ENCODE assay signal across 15 cellular contexts in genomic region chr2:37891846-37892435, GRCh38. TPM values are rescaled to one million over a fixed set of nuclear protein-coding genes. Genes with fewer than 3 reads are reported as not detected.
DNase-seq lines count a peak whose midpoint lies in the region; ATAC-seq and TF ChIP-seq lines count a peak whose summit lies in the region.
"Had no signal": no experiment of that assay in that cellular context is flagged by ENCODE, and none has a peak within 500 bp of the region (broad histone marks: within the 10 kb centered on the region; RNA-seq: fewer than 3 reads in every experiment).

No MANE protein-coding gene starts in this region.

- no peak for TF ChIP-seq RAD21 in IMR-90 (IDR thresholded peaks at IDR 0.05; ENCODE audit: low read length)

- H3K4me1 ChIP-seq in CD8-positive, alpha-beta memory T cell (ENCODE audit: insufficient read depth, low read length): peaks cover 34% of the 10 kb centered on the region
- no peaks in the 10 kb centered on the region for H3K4me1 ChIP-seq in IMR-90 (ENCODE audit: control insufficient read depth, insufficient read depth, low read length)
- H3K4me1 ChIP-seq in BE2C: no peaks in the 10 kb centered on the region
- H3K4me1 ChIP-seq: colonic mucosa had no signal

- no peak overlapping the region for H2AK9ac ChIP-seq in IMR-90 (replicated peaks; ENCODE audit: low read depth, low read length, poor library complexity)

- H3K27me3 Mint-ChIP-seq in CD8-positive, alpha-beta memory T cell: peaks cover 5 to 20% of the 10 kb centered on the region in 2 donors
- H3K27me3 Mint-ChIP-seq in activated naive CD8-positive, alpha-beta T cell treated with anti-CD3 and anti-CD28 coated beads, Interleukin-2, amount 50 U/mL, for 24 hours: peaks cover 7% of the 10 kb centered on the region
- H3K27me3 Mint-ChIP-seq in natural killer cell (ENCODE audit: low read depth in 2 of 2): peaks cover 5 to 9% of the 10 kb centered on the region in 2 donors
- H3K27me3 Mint-ChIP-seq in mesothelial cell of epicardium (ENCODE audit: low read depth): peaks cover 6% of the 10 kb centered on the region

- peak overlapping the region; percentile 54; the same call in 1 of the 2 replicates for H2AK5ac ChIP-seq in IMR-90 (ENCODE audit: low read depth, low read length)

- H4K20me1 ChIP-seq in IMR-90 (ENCODE audit: insufficient read depth, low read length): no peaks in the 10 kb centered on the region

- no peaks in the 10 kb centered on the region for H3K79me1 ChIP-seq in IMR-90 (ENCODE audit: low read depth in 1 of 2, low read length in 2 of 2)

- CTCF ChIA-PET in CD8-positive, alpha-beta memory T cell (lab: Charles Lee): interaction anchor here (0.7 to 2.2 kb wide), 3 partner anchors 9 to 517 kb away, joined by 3 to 8 read pairs (median 5); no protein-coding TSS in a partner anchor
- CTCF ChIA-PET in IMR-90 (lab: Yijun Ruan, JAX): interaction anchor here (1.0 to 1.1 kb wide), 2 partner anchors 15 to 495 kb away, joined by 3 read pairs; no protein-coding TSS in a partner anchor

- no peaks in the 10 kb centered on the region for H3K9me3 ChIP-seq in CD8-positive, alpha-beta memory T cell (ENCODE audit: low read length)
- H3K9me3 ChIP-seq in IMR-90 (ENCODE audit: control insufficient read depth, insufficient read depth, low read length) (no peaks in the 10 kb centered on the region), BE2C (no peaks in the 10 kb centered on the region)
- H3K9me3 ChIP-seq: Caco-2, colonic mucosa had no signal

- no peak overlapping the region for H2AFZ ChIP-seq in IMR-90 (replicated peaks; ENCODE audit: low read length, poor library complexity)

- H3K27me3 ChIP-seq in CD8-positive, alpha-beta memory T cell (ENCODE audit: insufficient read depth, low read length, poor library complexity, severe bottlenecking): no peaks in the 10 kb centered on the region
- H3K27me3 ChIP-seq in IMR-90 (ENCODE audit: control insufficient read depth, insufficient read depth, low read length) (0 out of 2 replicates have a peak, but pooled peaks cover 4% of the 10 kb centered on the region), BE2C (no peaks in the 10 kb centered on the region)
- H3K27me3 ChIP-seq: colonic mucosa had no signal

- H3K27ac Mint-ChIP-seq in CD8-positive, alpha-beta memory T cell: peak overlapping the region in 6 of 8 donors; percentile 44 to 82 (median 72)
- H3K27ac Mint-ChIP-seq in activated naive CD8-positive, alpha-beta T cell treated with anti-CD3 and anti-CD28 coated beads, Interleukin-2, amount 50 U/mL, for 24 hours: no peak overlapping the region
- H3K27ac Mint-ChIP-seq in natural killer cell (peak overlapping the region; percentile 72 to 79), mesothelial cell of epicardium (no peak overlapping the region)
- H3K27ac Mint-ChIP-seq: stimulated activated naive CD8-positive, alpha-beta T cell treated with anti-CD3 and anti-CD28 coated beads, Interleukin-15, Interleukin-2, amounts not matched to agents 100 ng/mL and 50 ng/mL, for 24 hours had no signal

- no peak overlapping the region for H4K91ac ChIP-seq in IMR-90 (ENCODE audit: insufficient read depth, low read depth, low read length)

- H2BK15ac ChIP-seq in IMR-90 (ENCODE audit: low read depth, low read length): no peak overlapping the region

- H4K8ac ChIP-seq in IMR-90 (ENCODE audit: low read depth in 2 of 2, low read length in 2 of 2): no peak overlapping the region

- no peak overlapping the region for H2BK120ac ChIP-seq in IMR-90 (ENCODE audit: low read depth, low read length)

- H3K23ac ChIP-seq in IMR-90 (ENCODE audit: low read depth, low read length): no peak overlapping the region

- no peak overlapping the region for H3K14ac ChIP-seq in IMR-90 (replicated peaks; ENCODE audit: low read depth, low read length)

- peak overlapping the region in 6 of 7 donors; percentile 41 to 80 (median 52) for H3K4me3 Mint-ChIP-seq in CD8-positive, alpha-beta memory T cell
- peak overlapping the region; percentile 23 for H3K4me3 Mint-ChIP-seq in activated naive CD8-positive, alpha-beta T cell treated with anti-CD3 and anti-CD28 coated beads, Interleukin-2, amount 50 U/mL, for 24 hours
- H3K4me3 Mint-ChIP-seq in natural killer cell (peak overlapping the region; percentile 54), mesothelial cell of epicardium (no peak overlapping the region)
- H3K4me3 Mint-ChIP-seq: stimulated activated naive CD8-positive, alpha-beta T cell treated with anti-CD3 and anti-CD28 coated beads, Interleukin-15, Interleukin-2, amounts not matched to agents 100 ng/mL and 50 ng/mL, for 24 hours had no signal

- H3K9ac ChIP-seq in IMR-90 (ENCODE audit: low read depth, low read length): no peak overlapping the region

- H2BK5ac ChIP-seq in IMR-90 (ENCODE audit: low read depth, low read length, poor library complexity, severe bottlenecking): no peak overlapping the region

- dilution Hi-C loops in IMR-90 (cut with HindIII; ENCODE audit: low sequenced_read_pairs, unreplicated experiment): no loop called here

- no peak overlapping the region for H3K56ac ChIP-seq in IMR-90 (ENCODE audit: extremely low read depth, insufficient read depth, low read length)

- H3K4ac ChIP-seq in IMR-90 (ENCODE audit: low read depth, low read length): no peak overlapping the region; the same call in 1 of the 2 replicates

- WGBS in IMR-90 (ENCODE audit: extremely low coverage in 2 of 2, insufficient read length in 1 of 2), 2 experiments: no CpG with 5 or more reads among the region's 5 CpGs

- TF ChIP-seq POLR2A in IMR-90 (IDR thresholded peaks at IDR 0.05; ENCODE audit: low read depth, low read length): no peak

- POLR2A ChIA-PET in CD8-positive, alpha-beta memory T cell (lab: Charles Lee): no interaction called here
- POLR2A ChIA-PET in IMR-90 (lab: Charles Lee; ENCODE audit: unreplicated experiment): no interaction called here

- TF ChIP-seq CTCF in IMR-90 (conservative IDR thresholded peaks at IDR 0.05; ENCODE audit: low read depth, low read length) (no peak), natural killer cell (IDR thresholded peaks at IDR 0.05) (no peak), mesothelial cell of epicardium (IDR thresholded peaks at IDR 0.05; ENCODE audit: unreplicated experiment) (no peak), BE2C (IDR thresholded peaks at IDR 0.05; ENCODE audit: low read depth, low read length) (no peak)

- peaks cover 31 to 40% (median 32%) of the 10 kb centered on the region in 3 donors for H3K4me1 Mint-ChIP-seq in CD8-positive, alpha-beta memory T cell
- peaks cover 39% of the 10 kb centered on the region for H3K4me1 Mint-ChIP-seq in activated naive CD8-positive, alpha-beta T cell treated with anti-CD3 and anti-CD28 coated beads, Interleukin-2, amount 50 U/mL, for 24 hours
- H3K4me1 Mint-ChIP-seq in natural killer cell (peaks cover 28 to 30% of the 10 kb centered on the region in 2 donors), mesothelial cell of epicardium (peaks cover 9% of the 10 kb centered on the region)

- intact Hi-C loops in IMR-90 (cut with micrococcal nuclease): loop anchor here (1.0 to 10.0 kb wide), 3 partner anchors 478 to 727 kb away; no protein-coding TSS in a partner anchor
- intact Hi-C loops in natural killer cell (cut with micrococcal nuclease): loop anchor here (5.0 kb wide), 1 partner anchor 380 kb away; no protein-coding TSS in a partner anchor

- H4K5ac ChIP-seq in IMR-90 (ENCODE audit: low read depth, low read length): no peak overlapping the region

- H3K9me3 Mint-ChIP-seq in CD8-positive, alpha-beta memory T cell: no peaks in the 10 kb centered on the region
- no peaks in the 10 kb centered on the region for H3K9me3 Mint-ChIP-seq in activated naive CD8-positive, alpha-beta T cell treated with anti-CD3 and anti-CD28 coated beads, Interleukin-2, amount 50 U/mL, for 24 hours
- H3K9me3 Mint-ChIP-seq in natural killer cell (no peaks in the 10 kb centered on the region), mesothelial cell of epicardium (no peaks in the 10 kb centered on the region)
- H3K9me3 Mint-ChIP-seq: stimulated activated naive CD8-positive, alpha-beta T cell treated with anti-CD3 and anti-CD28 coated beads, Interleukin-15, Interleukin-2, amounts not matched to agents 100 ng/mL and 50 ng/mL, for 24 hours had no signal

- H3K9me1 ChIP-seq in IMR-90 (ENCODE audit: insufficient read depth, low read length): no peaks in the 10 kb centered on the region

- no peak overlapping the region for H3K4me2 ChIP-seq in IMR-90 (ENCODE audit: low read depth, low read length)

- no peaks in the 10 kb centered on the region for H3K36me3 ChIP-seq in CD8-positive, alpha-beta memory T cell (ENCODE audit: insufficient read depth, low read length)
- no peaks in the 10 kb centered on the region for H3K36me3 ChIP-seq in IMR-90 (ENCODE audit: control insufficient read depth, insufficient read depth, low read length)
- no peaks in the 10 kb centered on the region for H3K36me3 ChIP-seq in BE2C
- H3K36me3 ChIP-seq: colonic mucosa had no signal

- BruUV-seq in IMR-90 (replicated peaks; lab: Mats Ljungman, UMichigan): no TSS peak

- no peak overlapping the region for H3K27ac ChIP-seq in CD8-positive, alpha-beta memory T cell (ENCODE audit: low read depth, low read length)
- no peak overlapping the region for H3K27ac ChIP-seq in IMR-90 (ENCODE audit: insufficient read depth, low read length)
- H3K27ac ChIP-seq: colonic mucosa had no signal

- in situ Hi-C loops in IMR-90 (cut with MboI; ENCODE audit: low sequenced_read_pairs): loop anchor here (25.0 kb wide), 1 partner anchor 730 kb away; the partner anchor contains the start of gene EIF2AK2

- ATAC-seq in IMR-90 (ENCODE audit: low read depth): no peak
- no peak for ATAC-seq in activated naive CD8-positive, alpha-beta T cell treated with anti-CD3 and anti-CD28 coated beads, Interleukin-2, amount 50 U/mL, for 24 hours
- no peak for ATAC-seq in natural killer cell

- peak overlapping the region; percentile 3 for H3K4me3 ChIP-seq in CD8-positive, alpha-beta memory T cell (ENCODE audit: low read length)
- H3K4me3 ChIP-seq in IMR-90 (ENCODE audit: insufficient read depth, low read depth, low read length): no peak overlapping the region
- H3K4me3 ChIP-seq in BE2C (ENCODE audit: low read depth, low read length): no peak overlapping the region
- H3K4me3 ChIP-seq: colonic mucosa had no signal

- no peak for DNase-seq in CD8-positive, alpha-beta memory T cell
- DNase-seq in IMR-90 (no peak), natural killer cell (no peak), NCI-H2107 treated with DMSO at 0.1 percent for 48 hours (lab: John Stamatoyannopoulos, UW; ENCODE audit: unreplicated experiment) (no peak), mesothelial cell of epicardium (ENCODE audit: low spot score in 2 of 2, unreplicated experiment in 2 of 2) (no peak), BE2C (no peak)
- DNase-seq in activated naive CD8-positive, alpha-beta T cell treated with anti-CD3 and anti-CD28 coated beads, Interleukin-2, amount 50 U/mL, for 24 hours: no peak
- DNase-seq: amygdala, Caco-2, colonic mucosa, left ventricle myocardium superior, NCI-H1930, NCI-H748 treated with DMSO at 0.1 percent for 48 hours, SHP77 had no signal

- H2BK20ac ChIP-seq in IMR-90 (ENCODE audit: low read depth, low read length): no peak overlapping the region

- H3K36me3 Mint-ChIP-seq in CD8-positive, alpha-beta memory T cell: peaks cover 0 to 2% (median 0%) of the 10 kb centered on the region in 3 donors
- no peaks in the 10 kb centered on the region for H3K36me3 Mint-ChIP-seq in activated naive CD8-positive, alpha-beta T cell treated with anti-CD3 and anti-CD28 coated beads, Interleukin-2, amount 50 U/mL, for 24 hours (ENCODE audit: low read depth)
- no peaks in the 10 kb centered on the region for H3K36me3 Mint-ChIP-seq in natural killer cell
- H3K36me3 Mint-ChIP-seq in mesothelial cell of epicardium: no peaks in the 10 kb centered on the region

- H3K18ac ChIP-seq in IMR-90 (ENCODE audit: low read depth, low read length): no peak overlapping the region

RNA-seq across cellular contexts. Expression of gene RMDN2, which starts 33.1 kb away (rescaled TPM):
- 1 to 10 TPM; 4.1 to 4.2 TPM for total RNA-seq in CD8-positive, alpha-beta memory T cell
- polyA plus RNA-seq in CD8-positive, alpha-beta memory T cell: 6.3 TPM
- total RNA-seq in IMR-90 (2012; rRNA removed) (2.3 and 5.8 TPM in 2 replicates), natural killer cell (10 to 100 TPM in 1 of 3 donors, 1 to 10 TPM in 2; 8.4 to 10.9 (median 8.4) TPM), mesothelial cell of epicardium (9.0 to 12.9 TPM (median 9.3 TPM) in 3 replicates)
- 3.0 TPM in 2 replicates for polyA plus RNA-seq in IMR-90 (2012; rRNA removed)
- 0.24 and 0.30 TPM in 2 replicates for polyA plus RNA-seq in IMR-90 (2012; cell fraction: cytosol; rRNA removed)
- 0.32 and 4.1 TPM in 2 replicates for polyA plus RNA-seq in IMR-90 (2012; cell fraction: nucleus; rRNA removed; ENCODE audit: low replicate concordance)
- polyA plus RNA-seq in BE2C (2012; ENCODE audit: insufficient read depth, insufficient read length, low read depth): 1.3 TPM

Comparison
In these comparisons a context has a peak if more than half of its experiments do, and no peak if none do; other contexts are left out.
1. H3K27ac Mint-ChIP-seq: peak in CD8-positive, alpha-beta memory T cell (6 of 8) and natural killer cell (2 of 2); none in activated naive CD8-positive, alpha-beta T cell treated with anti-CD3 and anti-CD28 coated beads, Interleukin-2, amount 50 U/mL, for 24 hours (single experiment) and mesothelial cell of epicardium (single experiment).